8 cellular contexts compared by ENCODE assay signal in the genomic region with DNA sequence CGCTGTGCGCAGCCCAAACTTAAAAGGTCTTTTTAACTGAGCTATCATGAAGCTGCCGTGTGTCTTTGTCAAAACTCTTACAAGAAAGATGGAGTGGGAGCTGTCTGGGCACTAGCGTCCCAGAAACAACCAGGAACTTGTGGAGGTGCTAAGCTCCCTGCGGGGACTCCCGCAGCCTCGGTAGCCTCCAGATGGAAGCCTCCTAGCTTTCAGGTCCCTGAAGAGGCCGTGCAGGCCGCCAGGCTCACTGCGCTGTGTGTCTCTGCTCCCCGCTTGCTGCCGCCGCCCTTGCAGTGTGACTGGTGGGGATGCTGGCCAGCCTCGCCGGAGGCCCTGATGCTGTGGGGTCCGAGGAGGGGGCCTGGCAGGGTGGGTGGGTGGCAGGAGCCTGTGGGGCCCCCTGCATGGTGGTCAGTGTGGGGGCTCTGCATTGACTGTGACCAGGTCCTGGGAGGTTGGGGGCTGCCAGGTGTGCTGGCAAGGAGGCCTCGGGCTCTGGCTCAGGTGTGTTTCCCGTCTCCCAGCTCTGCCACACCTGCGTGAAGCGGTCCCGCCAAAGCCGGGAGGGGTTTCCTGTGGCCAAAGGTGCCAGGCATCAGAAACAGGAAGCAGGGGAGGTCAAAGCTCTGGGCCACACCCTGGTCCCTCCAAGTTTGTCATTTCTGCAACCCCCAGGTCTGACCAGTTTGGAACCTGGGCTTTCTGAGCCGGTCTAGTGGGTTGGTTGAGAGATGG. TPM values are rescaled to one million over a fixed set of nuclear protein-coding genes. Genes with fewer than 3 reads are reported as not detected.
DNase-seq lines count a peak whose midpoint lies in the region; ATAC-seq and TF ChIP-seq lines count a peak whose summit lies in the region.

No MANE protein-coding gene starts in this region.

- TF ChIP-seq POLR2A in GM18505 (IDR thresholded peaks at IDR 0.05; ENCODE audit: borderline replicate concordance, extremely low read depth, insufficient read depth, insufficient read length) (peak; percentile 14), esophagus squamous epithelium (IDR thresholded peaks at IDR 0.05) (no peak)

- CTCF ChIA-PET in SK-N-SH (lab: Yijun Ruan, JAX) = interaction anchor here (0.7 to 0.8 kb wide), 2 partner anchors 22 to 155 kb away, joined by 3 to 4 read pairs; no protein-coding TSS in a partner anchor

- no peaks in the 10 kb centered on the region for H3K9me2 ChIP-seq in SK-N-SH

- H3F3A ChIP-seq in SK-N-SH (replicated peaks; ENCODE audit: insufficient read depth) = no peaks in the 10 kb centered on the region

- H3K4me3 ChIP-seq in SK-N-SH (ENCODE audit: low read depth in 2 of 2, low read length in 1 of 2) (peak overlapping the region; percentile 68 to 73), esophagus squamous epithelium (peak overlapping the region; percentile 63 to 93 (median 78)), neutrophil (ENCODE audit: low read depth in 1 of 2, low read length in 1 of 2) (peak overlapping the region; percentile 67 to 69)

- H3K4me2 ChIP-seq in SK-N-SH = peak overlapping the region; percentile 93

- peaks cover 4 to 56% of the 10 kb centered on the region in 2 experiments; a peak in 2 of 4 replicates for H3K4me1 ChIP-seq in SK-N-SH (ENCODE audit: control insufficient read depth in 1 of 2, insufficient read depth in 2 of 2, low read depth in 1 of 2, low read length in 1 of 2)
- H3K4me1 ChIP-seq in esophagus squamous epithelium = peaks cover 65 to 94% (median 70%) of the 10 kb centered on the region in 3 donors
- H3K4me1 ChIP-seq in neutrophil (ENCODE audit: control insufficient read depth in 1 of 2, insufficient read depth in 1 of 2, low read depth in 1 of 2, low read length in 1 of 2) = peaks cover 80 to 82% of the 10 kb centered on the region in 2 experiments

- no peak overlapping the region for H2AFZ ChIP-seq in SK-N-SH (ENCODE audit: low read depth)

- H3K9ac ChIP-seq in SK-N-SH = peak overlapping the region; percentile 71

- intact Hi-C loops in esophagus squamous epithelium (cut with DNase I) = no loop called here

- H3K27ac ChIP-seq in SK-N-SH (ENCODE audit: low read depth in 2 of 2, low read length in 1 of 2) (no peak overlapping the region; a peak in 1 of 4 replicates), esophagus squamous epithelium (peak overlapping the region; percentile 83 to 89 (median 86)), neutrophil (peak overlapping the region; percentile 99)

- ATAC-seq in GM18505 (IDR thresholded peaks at IDR 0.05; ENCODE audit: unreplicated experiment) (no peak), GM21717 (IDR thresholded peaks at IDR 0.05; ENCODE audit: unreplicated experiment) (no peak), GM19395 (IDR thresholded peaks at IDR 0.05; ENCODE audit: unreplicated experiment) (no peak), GM18870 (IDR thresholded peaks at IDR 0.05; ENCODE audit: unreplicated experiment) (no peak)

- TF ChIP-seq CTCF in SK-N-SH (IDR thresholded peaks at IDR 0.05) (no peak), esophagus squamous epithelium (IDR thresholded peaks at IDR 0.05) (no peak), neutrophil (IDR thresholded peaks at IDR 0.05) (no peak)

- 49% methylated on average over 6 of the region's 23 CpGs for WGBS in SK-N-SH (ENCODE audit: low lambda C conversion rate)
- WGBS in esophagus squamous epithelium, 2 donors = 7% methylated on average over 5 of the region's 23 CpGs; no CpG with 5 or more reads in 1 of the 2 donors

- H3K36me3 ChIP-seq in SK-N-SH (replicated peaks in 1 of 2; ENCODE audit: control insufficient read depth in 1 of 2, insufficient read depth in 2 of 2, low read length in 1 of 2) (peaks cover 0 to 5% of the 10 kb centered on the region in 2 experiments), esophagus squamous epithelium (peaks cover 0 to 9% (median 5%) of the 10 kb centered on the region in 3 donors), neutrophil (peaks cover 3% of the 10 kb centered on the region)

- no peak for TF ChIP-seq EP300 in SK-N-SH (IDR thresholded peaks at IDR 0.05; ENCODE audit: borderline replicate concordance in 1 of 2, low read depth in 1 of 2, low read length in 1 of 2)

- peaks cover 57% of the 10 kb centered on the region for H3K79me2 ChIP-seq in SK-N-SH (ENCODE audit: insufficient read depth)

- H3K9me3 ChIP-seq in SK-N-SH (no peaks in the 10 kb centered on the region), esophagus squamous epithelium (no peaks in the 10 kb centered on the region), neutrophil (no peaks in the 10 kb centered on the region)

- POLR2A ChIA-PET in SK-N-SH (lab: Yijun Ruan, JAX) = no interaction called here

- no peaks in the 10 kb centered on the region for H3K27me3 ChIP-seq in SK-N-SH (ENCODE audit: insufficient read depth)
- H3K27me3 ChIP-seq in esophagus squamous epithelium = no peaks in the 10 kb centered on the region
- no peaks in the 10 kb centered on the region for H3K27me3 ChIP-seq in neutrophil

- no peak for TF ChIP-seq RAD21 in SK-N-SH (IDR thresholded peaks at IDR 0.05; ENCODE audit: low read length)

- 0 out of 2 replicates have a peak, but pooled peaks cover 23% of the 10 kb centered on the region for H4K20me1 ChIP-seq in SK-N-SH (ENCODE audit: insufficient read depth)

- DNase-seq in SK-N-SH = no peak
- DNase-seq in esophagus squamous epithelium (lab: John Stamatoyannopoulos, UW) = no peak
- no peak for DNase-seq in HT-29 (ENCODE audit: low spot score)

TF ChIP-seq in SK-N-SH, 30 proteins besides CTCF, POLR2A, EP300 and RAD21 (continues in another document):
- TF ChIP-seq MEF2A (IDR thresholded peaks at IDR 0.05; ENCODE audit: borderline replicate concordance, low read depth) = no peak
- TF ChIP-seq RFX5 (IDR thresholded peaks at IDR 0.05; ENCODE audit: low read length) = no peak
- no peak for TF ChIP-seq ELF1 (IDR thresholded peaks at IDR 0.05)
- TF ChIP-seq, protein P1, sequence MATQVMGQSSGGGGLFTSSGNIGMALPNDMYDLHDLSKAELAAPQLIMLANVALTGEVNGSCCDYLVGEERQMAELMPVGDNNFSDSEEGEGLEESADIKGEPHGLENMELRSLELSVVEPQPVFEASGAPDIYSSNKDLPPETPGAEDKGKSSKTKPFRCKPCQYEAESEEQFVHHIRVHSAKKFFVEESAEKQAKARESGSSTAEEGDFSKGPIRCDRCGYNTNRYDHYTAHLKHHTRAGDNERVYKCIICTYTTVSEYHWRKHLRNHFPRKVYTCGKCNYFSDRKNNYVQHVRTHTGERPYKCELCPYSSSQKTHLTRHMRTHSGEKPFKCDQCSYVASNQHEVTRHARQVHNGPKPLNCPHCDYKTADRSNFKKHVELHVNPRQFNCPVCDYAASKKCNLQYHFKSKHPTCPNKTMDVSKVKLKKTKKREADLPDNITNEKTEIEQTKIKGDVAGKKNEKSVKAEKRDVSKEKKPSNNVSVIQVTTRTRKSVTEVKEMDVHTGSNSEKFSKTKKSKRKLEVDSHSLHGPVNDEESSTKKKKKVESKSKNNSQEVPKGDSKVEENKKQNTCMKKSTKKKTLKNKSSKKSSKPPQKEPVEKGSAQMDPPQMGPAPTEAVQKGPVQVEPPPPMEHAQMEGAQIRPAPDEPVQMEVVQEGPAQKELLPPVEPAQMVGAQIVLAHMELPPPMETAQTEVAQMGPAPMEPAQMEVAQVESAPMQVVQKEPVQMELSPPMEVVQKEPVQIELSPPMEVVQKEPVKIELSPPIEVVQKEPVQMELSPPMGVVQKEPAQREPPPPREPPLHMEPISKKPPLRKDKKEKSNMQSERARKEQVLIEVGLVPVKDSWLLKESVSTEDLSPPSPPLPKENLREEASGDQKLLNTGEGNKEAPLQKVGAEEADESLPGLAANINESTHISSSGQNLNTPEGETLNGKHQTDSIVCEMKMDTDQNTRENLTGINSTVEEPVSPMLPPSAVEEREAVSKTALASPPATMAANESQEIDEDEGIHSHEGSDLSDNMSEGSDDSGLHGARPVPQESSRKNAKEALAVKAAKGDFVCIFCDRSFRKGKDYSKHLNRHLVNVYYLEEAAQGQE (IDR thresholded peaks at IDR 0.05; ENCODE audit: low read depth, low read length) = no peak
- TF ChIP-seq JUND (IDR thresholded peaks at IDR 0.05) = no peak
- no peak for TF ChIP-seq TAF1 (IDR thresholded peaks at IDR 0.05; ENCODE audit: borderline replicate concordance, low read depth, low read length)
- TF ChIP-seq GABPA (IDR thresholded peaks at IDR 0.05; ENCODE audit: low read depth) = no peak
- TF ChIP-seq, protein P2, sequence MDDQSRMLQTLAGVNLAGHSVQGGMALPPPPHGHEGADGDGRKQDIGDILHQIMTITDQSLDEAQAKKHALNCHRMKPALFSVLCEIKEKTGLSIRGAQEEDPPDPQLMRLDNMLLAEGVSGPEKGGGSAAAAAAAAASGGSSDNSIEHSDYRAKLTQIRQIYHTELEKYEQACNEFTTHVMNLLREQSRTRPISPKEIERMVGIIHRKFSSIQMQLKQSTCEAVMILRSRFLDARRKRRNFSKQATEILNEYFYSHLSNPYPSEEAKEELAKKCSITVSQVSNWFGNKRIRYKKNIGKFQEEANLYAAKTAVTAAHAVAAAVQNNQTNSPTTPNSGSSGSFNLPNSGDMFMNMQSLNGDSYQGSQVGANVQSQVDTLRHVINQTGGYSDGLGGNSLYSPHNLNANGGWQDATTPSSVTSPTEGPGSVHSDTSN (IDR thresholded peaks at IDR 0.05) = no peak
- no peak for TF ChIP-seq SMC3 (IDR thresholded peaks at IDR 0.05; ENCODE audit: low read depth, low read length)
- no peak for TF ChIP-seq CHD2 (IDR thresholded peaks at IDR 0.05; ENCODE audit: low read length, partially characterized antibody)
- TF ChIP-seq FOSL2 (IDR thresholded peaks at IDR 0.05; ENCODE audit: borderline replicate concordance, low read depth) = no peak

RNA-seq across cellular contexts. Expression of a gene that starts 1.2 kb away (rescaled TPM):
- polyA plus RNA-seq in SK-N-SH (2012; rRNA removed) = 36.7 and 50.6 TPM in 2 replicates
- 16.1 and 28.8 TPM in 2 replicates for polyA plus RNA-seq in SK-N-SH (2012; cell fraction: cytosol; rRNA removed)
- 246 and 320 TPM in 2 replicates for polyA plus RNA-seq in SK-N-SH (2012; cell fraction: nucleus; rRNA removed)
- total RNA-seq in esophagus squamous epithelium = 10 to 100 TPM; 39.3 to 55.1 (median 45.8) TPM
- 75.2 and 82.3 TPM in 2 replicates for total RNA-seq in HT-29 (2014; rRNA removed; shearing (Covaris generic))

RNA-seq across cellular contexts. Expression of a gene that starts 13.9 kb away (rescaled TPM):
- 23.3 and 26.7 TPM in 2 replicates for polyA plus RNA-seq in SK-N-SH (2012; rRNA removed)
- 6.7 and 11.5 TPM in 2 replicates for polyA plus RNA-seq in SK-N-SH (2012; cell fraction: cytosol; rRNA removed)
- 121 and 176 TPM in 2 replicates for polyA plus RNA-seq in SK-N-SH (2012; cell fraction: nucleus; rRNA removed)
- total RNA-seq in esophagus squamous epithelium = 10 to 100 TPM; 23.9 to 36.3 (median 27.0) TPM
- total RNA-seq in HT-29 (2014; rRNA removed; shearing (Covaris generic)) = 65.3 and 79.4 TPM in 2 replicates

RNA-seq across cellular contexts. Expression of a gene that starts 16.4 kb away (rescaled TPM):
- 1.3 and 2.4 TPM in 2 replicates for polyA plus RNA-seq in SK-N-SH (2012; rRNA removed)
- polyA plus RNA-seq in SK-N-SH (2012; cell fraction: cytosol; rRNA removed) = 1.5 and 2.4 TPM in 2 replicates
- polyA plus RNA-seq in SK-N-SH (2012; cell fraction: nucleus; rRNA removed) = 7.8 and 11.2 TPM in 2 replicates
- 1 to 10 TPM; 1.6 to 4.5 (median 3.4) TPM for total RNA-seq in esophagus squamous epithelium
- total RNA-seq in HT-29 (2014; rRNA removed; shearing (Covaris generic)) = 1.1 and 1.4 TPM in 2 replicates

RNA-seq across cellular contexts. Expression of a gene that starts 57.9 kb away (rescaled TPM):
- polyA plus RNA-seq in SK-N-SH (2012; rRNA removed) = 40.4 and 42.8 TPM in 2 replicates
- 4.9 and 9.1 TPM in 2 replicates for polyA plus RNA-seq in SK-N-SH (2012; cell fraction: cytosol; rRNA removed)
- polyA plus RNA-seq in SK-N-SH (2012; cell fraction: nucleus; rRNA removed) = 290 and 343 TPM in 2 replicates
- total RNA-seq in esophagus squamous epithelium = 10 to 100 TPM; 20.3 to 44.3 (median 32.2) TPM
- 30.8 and 32.2 TPM in 2 replicates for total RNA-seq in HT-29 (2014; rRNA removed; shearing (Covaris generic))

Comparison
In these comparisons a context has a peak if more than half of its experiments do, and no peak if none do; other contexts are left out.
1. H3K27ac ChIP-seq: peak in esophagus squamous epithelium (4 of 4) and neutrophil (single experiment); none in SK-N-SH (0 of 2).
2. Peak in every context shown above with its lines, with median percentiles within 50 percentile points of each other: H3K4me3 ChIP-seq.